25 cellular contexts compared by ENCODE assay signal in the genomic region with DNA sequence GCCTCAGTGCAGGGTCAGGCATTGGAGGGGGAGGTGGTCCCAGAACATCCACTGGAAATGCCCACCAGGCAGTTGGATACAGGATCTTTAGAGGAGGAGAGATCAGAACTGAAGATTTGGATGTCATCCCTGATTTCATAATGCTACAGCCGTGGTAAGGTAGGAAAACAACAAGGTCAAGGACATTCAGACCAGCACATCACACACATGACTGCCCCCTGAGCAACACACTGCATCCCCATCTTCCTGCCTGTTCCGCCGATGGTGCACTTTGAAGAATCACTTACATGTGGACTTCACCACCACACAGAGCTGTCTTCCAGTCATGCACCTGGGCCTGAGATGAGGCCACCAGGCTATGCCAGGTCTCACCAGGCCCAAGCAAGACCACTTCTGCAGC.
"Had no signal": no experiment of that assay in that cellular context is flagged by ENCODE, and none has a peak within 500 bp of the region (broad histone marks: within the 10 kb centered on the region; RNA-seq: fewer than 3 reads in every experiment).

No MANE protein-coding gene starts in this region.

- DNase-seq: activated CD4-positive, alpha-beta T cell treated with anti-CD3 and anti-CD28 coated beads, Interleukin-2, amount 10 ng/mL, durations not matched to agents 24 days and 14 days; activated CD8-positive, alpha-beta T cell treated with anti-CD3 and anti-CD28 coated beads, Interleukin-2, amount 10 ng/mL, durations not matched to agents 7 days and 5 days; activated gamma-delta T cell; central memory CD4-positive, alpha-beta T cell; colonic mucosa; heart right ventricle; ovary; stimulated activated CD4-positive, alpha-beta T cell treated with anti-CD3 and anti-CD28 coated beads, Interleukin-15, amount 100 ng/mL, for 24 hours; stomach; T-helper 2 cell; testis had no signal

- H3K27ac ChIP-seq: ascending aorta, colonic mucosa, left lung, neutrophil, prostate gland, testis, vagina had no signal

- H3K9me3 Mint-ChIP-seq: activated CD4-positive, alpha-beta T cell treated with anti-CD3 and anti-CD28 coated beads, Interleukin-2, amount 10 ng/mL, durations not matched to agents 24 days and 14 days; activated naive CD4-positive, alpha-beta T cell treated with anti-CD3 and anti-CD28 coated beads, Interleukin-2, amount 50 U/mL, for 24 hours; activated T-helper 1 cell treated with anti-CD3 and anti-CD28 coated beads, Interleukin-12 subunit alpha, Interleukin-12 subunit beta, Interleukin-2, Interleukin-4 antibody, amounts not matched to agents 30 ng/mL and 10 ng/mL and 1 ng/mL, durations not matched to agents 14 hours and 24 hours and 36 hours; naive thymus-derived CD8-positive, alpha-beta T cell; stimulated activated memory B cell treated with anti-CD40 and anti-IgM and Interleukin-4, amounts not matched to agents 10 μg/mL and 1 μg/mL and 100 μg/mL, for 72 hours; type B pancreatic cell had no signal

- H3K36me3 ChIP-seq: colonic mucosa, left lung, neutrophil, ovary, prostate gland had no signal

- H3K9me3 ChIP-seq: ascending aorta, colonic mucosa, gastroesophageal sphincter, heart right ventricle, left lung, neutrophil, ovary, prostate gland, stomach, testis, vagina had no signal

- H3K36me3 Mint-ChIP-seq: activated naive CD4-positive, alpha-beta T cell treated with anti-CD3 and anti-CD28 coated beads, Interleukin-2, amount 50 U/mL, for 24 hours; naive thymus-derived CD8-positive, alpha-beta T cell; stimulated activated memory B cell treated with anti-CD40 and anti-IgM and Interleukin-4, amounts not matched to agents 10 μg/mL and 1 μg/mL and 100 μg/mL, for 72 hours had no signal

- H3K4me3 ChIP-seq: ascending aorta, colonic mucosa, gastroesophageal sphincter, heart right ventricle, left lung, ovary, prostate gland, smooth muscle cell, stomach, testis, vagina had no signal

- H3K27ac Mint-ChIP-seq: activated CD4-positive, alpha-beta T cell treated with anti-CD3 and anti-CD28 coated beads, Interleukin-2, amount 10 ng/mL, durations not matched to agents 24 days and 14 days; activated CD8-positive, alpha-beta T cell treated with anti-CD3 and anti-CD28 coated beads, Interleukin-2, amount 10 ng/mL, durations not matched to agents 7 days and 5 days; activated naive CD4-positive, alpha-beta T cell treated with anti-CD3 and anti-CD28 coated beads, Interleukin-2, amount 50 U/mL, for 24 hours; activated T-helper 1 cell treated with anti-CD3 and anti-CD28 coated beads, Interleukin-12 subunit alpha, Interleukin-12 subunit beta, Interleukin-2, Interleukin-4 antibody, amounts not matched to agents 30 ng/mL and 10 ng/mL and 1 ng/mL, durations not matched to agents 14 hours and 24 hours and 36 hours; stimulated activated memory B cell treated with anti-CD40 and anti-IgM and Interleukin-4, amounts not matched to agents 10 μg/mL and 1 μg/mL and 100 μg/mL, for 72 hours; type B pancreatic cell had no signal

- H3K27me3 ChIP-seq: ascending aorta, colonic mucosa, gastroesophageal sphincter, heart right ventricle, left lung, ovary, stomach, testis, vagina had no signal

- H3K4me2 ChIP-seq: smooth muscle cell had no signal

- ATAC-seq: activated CD4-positive, CD25-positive, alpha-beta regulatory T cell treated with anti-CD3 and anti-CD28 coated beads, Interleukin-2, amount 50 U/mL, for 24 hours; activated CD8-positive, alpha-beta T cell treated with anti-CD3 and anti-CD28 coated beads, Interleukin-2, amount 10 ng/mL, durations not matched to agents 7 days and 5 days; gastroesophageal sphincter; heart right ventricle; left lung; naive thymus-derived CD8-positive, alpha-beta T cell; sciatic nerve; stimulated activated memory B cell treated with anti-CD40 and anti-IgM and Interleukin-4, amounts not matched to agents 10 μg/mL and 1 μg/mL and 100 μg/mL, for 72 hours had no signal

- H3K4me1 ChIP-seq: colonic mucosa, left lung, prostate gland had no signal
